1 cellular context compared by ENCODE assay signal in the genomic region with DNA sequence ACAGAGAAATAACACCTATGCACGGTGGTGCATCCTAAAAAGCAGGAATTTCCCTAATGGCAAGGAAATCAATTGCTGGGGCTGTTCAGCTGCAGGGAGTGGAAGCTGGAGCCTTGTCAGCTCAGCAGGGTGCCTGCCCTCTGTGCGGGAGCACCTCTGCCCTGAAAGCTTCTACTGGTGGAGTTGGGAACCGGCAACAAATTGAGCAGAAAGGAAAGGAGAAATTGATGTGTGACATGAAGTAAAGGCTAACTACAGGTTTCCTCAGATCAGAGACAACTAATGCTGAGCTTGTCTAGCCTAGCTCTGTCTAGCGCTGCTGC.
TF ChIP-seq lines count a peak whose summit lies in the region.

No MANE protein-coding gene starts in this region.

TF ChIP-seq in H1, 55 proteins besides CTCF, POLR2A, EP300 and RAD21:
- TF ChIP-seq, protein P1, sequence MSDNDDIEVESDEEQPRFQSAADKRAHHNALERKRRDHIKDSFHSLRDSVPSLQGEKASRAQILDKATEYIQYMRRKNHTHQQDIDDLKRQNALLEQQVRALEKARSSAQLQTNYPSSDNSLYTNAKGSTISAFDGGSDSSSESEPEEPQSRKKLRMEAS (IDR thresholded peaks at IDR 0.05) = no peak
- TF ChIP-seq HDAC2 (IDR thresholded peaks at IDR 0.05; ENCODE audit: borderline replicate concordance in 1 of 2, low read depth in 2 of 2, low read length in 2 of 2) (no peak), CBX5 (IDR thresholded peaks at IDR 0.05; ENCODE audit: low read depth, low read length) (no peak), CREB1 (IDR thresholded peaks at IDR 0.05) (no peak), SUZ12 (IDR thresholded peaks at IDR 0.05; ENCODE audit: low read length) (no peak), CHD2 (IDR thresholded peaks at IDR 0.05; ENCODE audit: low read length) (no peak), TCF12 (IDR thresholded peaks at IDR 0.05; ENCODE audit: low read depth, low read length) (no peak), CTBP2 (IDR thresholded peaks at IDR 0.05; ENCODE audit: borderline replicate concordance, insufficient read depth, insufficient read length, low read length) (no peak), CBX8 (IDR thresholded peaks at IDR 0.05; ENCODE audit: borderline replicate concordance, low read depth, low read length) (no peak), PHF8 (conservative IDR thresholded peaks at IDR 0.05; ENCODE audit: low read depth, low read length) (no peak), BCL11A (IDR thresholded peaks at IDR 0.05; ENCODE audit: low read depth in 2 of 2, low read length in 2 of 2) (no peak), YY1 (IDR thresholded peaks at IDR 0.05; ENCODE audit: low read depth, low read length) (no peak), SP1 (IDR thresholded peaks at IDR 0.05; ENCODE audit: low read depth, low read length) (no peak), SIN3A (conservative IDR thresholded peaks at IDR 0.05 in 1 of 2, IDR thresholded peaks at IDR 0.05 in 1 of 2; ENCODE audit: low read depth in 1 of 2, low read length in 2 of 2) (no peak), EZH2 (IDR thresholded peaks at IDR 0.05; ENCODE audit: low read depth, low read length, severe bottlenecking) (no peak), GTF2F1 (IDR thresholded peaks at IDR 0.05; ENCODE audit: borderline replicate concordance, low read depth, low read length) (no peak), RXRA (IDR thresholded peaks at IDR 0.05; ENCODE audit: insufficient read depth, low read depth, low read length) (no peak)
- TF ChIP-seq, protein P2, sequence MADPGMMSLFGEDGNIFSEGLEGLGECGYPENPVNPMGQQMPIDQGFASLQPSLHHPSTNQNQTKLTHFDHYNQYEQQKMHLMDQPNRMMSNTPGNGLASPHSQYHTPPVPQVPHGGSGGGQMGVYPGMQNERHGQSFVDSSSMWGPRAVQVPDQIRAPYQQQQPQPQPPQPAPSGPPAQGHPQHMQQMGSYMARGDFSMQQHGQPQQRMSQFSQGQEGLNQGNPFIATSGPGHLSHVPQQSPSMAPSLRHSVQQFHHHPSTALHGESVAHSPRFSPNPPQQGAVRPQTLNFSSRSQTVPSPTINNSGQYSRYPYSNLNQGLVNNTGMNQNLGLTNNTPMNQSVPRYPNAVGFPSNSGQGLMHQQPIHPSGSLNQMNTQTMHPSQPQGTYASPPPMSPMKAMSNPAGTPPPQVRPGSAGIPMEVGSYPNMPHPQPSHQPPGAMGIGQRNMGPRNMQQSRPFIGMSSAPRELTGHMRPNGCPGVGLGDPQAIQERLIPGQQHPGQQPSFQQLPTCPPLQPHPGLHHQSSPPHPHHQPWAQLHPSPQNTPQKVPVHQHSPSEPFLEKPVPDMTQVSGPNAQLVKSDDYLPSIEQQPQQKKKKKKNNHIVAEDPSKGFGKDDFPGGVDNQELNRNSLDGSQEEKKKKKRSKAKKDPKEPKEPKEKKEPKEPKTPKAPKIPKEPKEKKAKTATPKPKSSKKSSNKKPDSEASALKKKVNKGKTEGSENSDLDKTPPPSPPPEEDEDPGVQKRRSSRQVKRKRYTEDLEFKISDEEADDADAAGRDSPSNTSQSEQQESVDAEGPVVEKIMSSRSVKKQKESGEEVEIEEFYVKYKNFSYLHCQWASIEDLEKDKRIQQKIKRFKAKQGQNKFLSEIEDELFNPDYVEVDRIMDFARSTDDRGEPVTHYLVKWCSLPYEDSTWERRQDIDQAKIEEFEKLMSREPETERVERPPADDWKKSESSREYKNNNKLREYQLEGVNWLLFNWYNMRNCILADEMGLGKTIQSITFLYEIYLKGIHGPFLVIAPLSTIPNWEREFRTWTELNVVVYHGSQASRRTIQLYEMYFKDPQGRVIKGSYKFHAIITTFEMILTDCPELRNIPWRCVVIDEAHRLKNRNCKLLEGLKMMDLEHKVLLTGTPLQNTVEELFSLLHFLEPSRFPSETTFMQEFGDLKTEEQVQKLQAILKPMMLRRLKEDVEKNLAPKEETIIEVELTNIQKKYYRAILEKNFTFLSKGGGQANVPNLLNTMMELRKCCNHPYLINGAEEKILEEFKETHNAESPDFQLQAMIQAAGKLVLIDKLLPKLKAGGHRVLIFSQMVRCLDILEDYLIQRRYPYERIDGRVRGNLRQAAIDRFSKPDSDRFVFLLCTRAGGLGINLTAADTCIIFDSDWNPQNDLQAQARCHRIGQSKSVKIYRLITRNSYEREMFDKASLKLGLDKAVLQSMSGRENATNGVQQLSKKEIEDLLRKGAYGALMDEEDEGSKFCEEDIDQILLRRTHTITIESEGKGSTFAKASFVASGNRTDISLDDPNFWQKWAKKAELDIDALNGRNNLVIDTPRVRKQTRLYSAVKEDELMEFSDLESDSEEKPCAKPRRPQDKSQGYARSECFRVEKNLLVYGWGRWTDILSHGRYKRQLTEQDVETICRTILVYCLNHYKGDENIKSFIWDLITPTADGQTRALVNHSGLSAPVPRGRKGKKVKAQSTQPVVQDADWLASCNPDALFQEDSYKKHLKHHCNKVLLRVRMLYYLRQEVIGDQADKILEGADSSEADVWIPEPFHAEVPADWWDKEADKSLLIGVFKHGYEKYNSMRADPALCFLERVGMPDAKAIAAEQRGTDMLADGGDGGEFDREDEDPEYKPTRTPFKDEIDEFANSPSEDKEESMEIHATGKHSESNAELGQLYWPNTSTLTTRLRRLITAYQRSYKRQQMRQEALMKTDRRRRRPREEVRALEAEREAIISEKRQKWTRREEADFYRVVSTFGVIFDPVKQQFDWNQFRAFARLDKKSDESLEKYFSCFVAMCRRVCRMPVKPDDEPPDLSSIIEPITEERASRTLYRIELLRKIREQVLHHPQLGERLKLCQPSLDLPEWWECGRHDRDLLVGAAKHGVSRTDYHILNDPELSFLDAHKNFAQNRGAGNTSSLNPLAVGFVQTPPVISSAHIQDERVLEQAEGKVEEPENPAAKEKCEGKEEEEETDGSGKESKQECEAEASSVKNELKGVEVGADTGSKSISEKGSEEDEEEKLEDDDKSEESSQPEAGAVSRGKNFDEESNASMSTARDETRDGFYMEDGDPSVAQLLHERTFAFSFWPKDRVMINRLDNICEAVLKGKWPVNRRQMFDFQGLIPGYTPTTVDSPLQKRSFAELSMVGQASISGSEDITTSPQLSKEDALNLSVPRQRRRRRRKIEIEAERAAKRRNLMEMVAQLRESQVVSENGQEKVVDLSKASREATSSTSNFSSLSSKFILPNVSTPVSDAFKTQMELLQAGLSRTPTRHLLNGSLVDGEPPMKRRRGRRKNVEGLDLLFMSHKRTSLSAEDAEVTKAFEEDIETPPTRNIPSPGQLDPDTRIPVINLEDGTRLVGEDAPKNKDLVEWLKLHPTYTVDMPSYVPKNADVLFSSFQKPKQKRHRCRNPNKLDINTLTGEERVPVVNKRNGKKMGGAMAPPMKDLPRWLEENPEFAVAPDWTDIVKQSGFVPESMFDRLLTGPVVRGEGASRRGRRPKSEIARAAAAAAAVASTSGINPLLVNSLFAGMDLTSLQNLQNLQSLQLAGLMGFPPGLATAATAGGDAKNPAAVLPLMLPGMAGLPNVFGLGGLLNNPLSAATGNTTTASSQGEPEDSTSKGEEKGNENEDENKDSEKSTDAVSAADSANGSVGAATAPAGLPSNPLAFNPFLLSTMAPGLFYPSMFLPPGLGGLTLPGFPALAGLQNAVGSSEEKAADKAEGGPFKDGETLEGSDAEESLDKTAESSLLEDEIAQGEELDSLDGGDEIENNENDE (IDR thresholded peaks at IDR 0.05; ENCODE audit: insufficient replicate concordance, low read length) = no peak
